In genomic region chr5:171454549-171454948, GRCh38 we compare ENCODE assay signal across 35 cellular contexts. TPM values are rescaled to one million over a fixed set of nuclear protein-coding genes. Genes with fewer than 3 reads are reported as not detected.
"Had no signal": no experiment of that assay in that cellular context is flagged by ENCODE, and none has a peak within 500 bp of the region (broad histone marks: within the 10 kb centered on the region; RNA-seq: fewer than 3 reads in every experiment).

No MANE protein-coding gene starts in this region.

- H3K4me3 ChIP-seq: adrenal gland, body of pancreas, breast epithelium, Peyer's patch had no signal

- H3K9me3 Mint-ChIP-seq: activated B cell treated with CpG ODN at 0.5 μM for 24 hours; activated CD4-positive, alpha-beta memory T cell treated with anti-CD3 and anti-CD28 coated beads for 36 hours; activated naive CD4-positive, alpha-beta T cell treated with anti-CD3 and anti-CD28 coated beads for 36 hours; activated naive CD4-positive, alpha-beta T cell treated with anti-CD3 and anti-CD28 coated beads, Interleukin-2, amount 50 U/mL, for 72 hours; activated T-cell treated with anti-CD3 and anti-CD28 coated beads, Interleukin-2, amount 50 U/mL, for 4 hours; activated T-helper 1 cell treated with anti-CD3 and anti-CD28 coated beads, Interleukin-12 subunit alpha, Interleukin-12 subunit beta, Interleukin-2, Interleukin-4 antibody, amounts not matched to agents 30 ng/mL and 10 ng/mL and 1 ng/mL, durations not matched to agents 14 hours and 24 hours and 36 hours had no signal

- DNase-seq: activated B cell treated with CpG ODN at 0.5 μM for 24 hours; activated CD4-positive, alpha-beta memory T cell treated with anti-CD3 and anti-CD28 coated beads for 36 hours; activated CD4-positive, alpha-beta T cell treated with anti-CD3 and anti-CD28 coated beads for 4 hours; activated CD4-positive, alpha-beta T cell treated with anti-CD3 and anti-CD28 coated beads, Interleukin-2, amount 50 U/mL, for 1 hour; activated CD4-positive, CD25-positive, alpha-beta regulatory T cell treated with anti-CD3 and anti-CD28 coated beads, Interleukin-2, amount 50 U/mL, for 72 hours; activated CD8-positive, alpha-beta memory T cell treated with anti-CD3 and anti-CD28 coated beads, Interleukin-2, amount 50 U/mL, for 4 hours; activated gamma-delta T cell treated with Interleukin-2 at 50 U/mL for 16 hours; activated naive CD4-positive, alpha-beta T cell treated with anti-CD3 and anti-CD28 coated beads for 36 hours; activated T-cell treated with anti-CD3 and anti-CD28 coated beads for 4 hours; activated T-cell treated with anti-CD3 and anti-CD28 coated beads, Interleukin-2, amount 50 U/mL, for 4 hours; adrenal gland; body of pancreas; MM.1S; MV-4-11; NCI-H1092; NCI-H1436 treated with DMSO at 0.1 percent for 48 hours; NCI-H1694 treated with DMSO at 0.1 percent for 48 hours; NCI-H2029; NCI-H345; NCI-H524 treated with DMSO at 0.1 percent for 48 hours; NCI-H748 treated with DMSO at 0.1 percent for 48 hours; NK-92 treated with Interleukin-12 subunit alpha and Interleukin-12 subunit beta, amount 100 ng/mL, for 24 hours; PC-3; Peyer's patch; RPMI8226; SW 1271; T-helper 1 cell; T-helper 2 cell; T-helper 9 cell had no signal

- H3K27ac Mint-ChIP-seq: activated B cell treated with CpG ODN at 0.5 μM for 24 hours; activated CD4-positive, alpha-beta memory T cell treated with anti-CD3 and anti-CD28 coated beads for 36 hours; activated naive CD4-positive, alpha-beta T cell treated with anti-CD3 and anti-CD28 coated beads for 36 hours; activated naive CD4-positive, alpha-beta T cell treated with anti-CD3 and anti-CD28 coated beads, Interleukin-2, amount 50 U/mL, for 72 hours; activated T-helper 1 cell treated with anti-CD3 and anti-CD28 coated beads, Interleukin-12 subunit alpha, Interleukin-12 subunit beta, Interleukin-2, Interleukin-4 antibody, amounts not matched to agents 30 ng/mL and 10 ng/mL and 1 ng/mL, durations not matched to agents 14 hours and 24 hours and 36 hours had no signal

- H3K4me3 Mint-ChIP-seq: activated B cell treated with CpG ODN at 0.5 μM for 24 hours; activated CD4-positive, alpha-beta memory T cell treated with anti-CD3 and anti-CD28 coated beads for 36 hours; activated naive CD4-positive, alpha-beta T cell treated with anti-CD3 and anti-CD28 coated beads for 36 hours; activated T-cell treated with anti-CD3 and anti-CD28 coated beads, Interleukin-2, amount 50 U/mL, for 4 hours; activated T-helper 1 cell treated with anti-CD3 and anti-CD28 coated beads, Interleukin-12 subunit alpha, Interleukin-12 subunit beta, Interleukin-2, Interleukin-4 antibody, amounts not matched to agents 30 ng/mL and 10 ng/mL and 1 ng/mL, durations not matched to agents 14 hours and 24 hours and 36 hours had no signal

- H3K9ac ChIP-seq: KMS-11 had no signal

- H3K27me3 ChIP-seq: adrenal gland, body of pancreas, breast epithelium had no signal

- H3K4me1 ChIP-seq: body of pancreas, breast epithelium had no signal

- H3K27ac ChIP-seq: adrenal gland, body of pancreas, breast epithelium, KMS-11, Peyer's patch, VCaP had no signal

- H3K9me3 ChIP-seq: adrenal gland, body of pancreas, breast epithelium, Peyer's patch had no signal

- H3K36me3 ChIP-seq: adrenal gland, breast epithelium, Peyer's patch had no signal

- H3K4me2 ChIP-seq: KMS-11 had no signal

- ATAC-seq: activated naive CD4-positive, alpha-beta T cell treated with anti-CD3 and anti-CD28 coated beads, Interleukin-2, amount 50 U/mL, for 72 hours; activated T-cell treated with anti-CD3 and anti-CD28 coated beads, Interleukin-2, amount 50 U/mL, for 4 hours; body of pancreas; PC-3 had no signal

- H3K36me3 Mint-ChIP-seq: activated CD4-positive, alpha-beta memory T cell treated with anti-CD3 and anti-CD28 coated beads for 36 hours; activated naive CD4-positive, alpha-beta T cell treated with anti-CD3 and anti-CD28 coated beads, Interleukin-2, amount 50 U/mL, for 72 hours had no signal

RNA-seq across cellular contexts. Expression of gene FGF18, which starts 35.1 kb away (rescaled TPM):
- total RNA-seq: activated B cell treated with CpG ODN at 0.5 μM for 24 hours, body of pancreas, NCI-H460 had no signal
